13 cellular contexts compared by ENCODE assay signal in genomic region chr1:224745924-224746323, GRCh38.
DNase-seq lines count a peak whose midpoint lies in the region; ATAC-seq and TF ChIP-seq lines count a peak whose summit lies in the region.
"Had no signal": no experiment of that assay in that cellular context is flagged by ENCODE, and none has a peak within 500 bp of the region (broad histone marks: within the 10 kb centered on the region; RNA-seq: fewer than 3 reads in every experiment).

No MANE protein-coding gene starts in this region.

- peak overlapping the region; percentile 58 for H3K9ac ChIP-seq in KMS-11
- H3K9ac ChIP-seq: parathyroid adenoma had no signal

- H2AFZ ChIP-seq in KMS-11 (ENCODE audit: low read depth), result peak overlapping the region; percentile 26; the same call in 1 of the 2 replicates
- H2AFZ ChIP-seq: parathyroid adenoma had no signal

- no peaks in the 10 kb centered on the region for H3K27me3 ChIP-seq in KMS-11 (ENCODE audit: insufficient read depth, low read depth)
- H3K27me3 ChIP-seq: esophagus muscularis mucosa had no signal

- H4K20me1 ChIP-seq in KMS-11 (ENCODE audit: insufficient read depth), result no peaks in the 10 kb centered on the region

- peaks cover 97% of the 10 kb centered on the region for H3K4me1 ChIP-seq in KMS-11 (ENCODE audit: low read depth, poor library complexity, severe bottlenecking)
- H3K4me1 ChIP-seq: parathyroid adenoma had no signal

- peaks cover 3% of the 10 kb centered on the region for H3K4me1 Mint-ChIP-seq in T-helper 2 cell treated with Interferon-gamma antibody and Interleukin-4, amounts not matched to agents 5 μg/mL and 100 μg/mL, for 36 hours (ENCODE audit: low read depth)
- peaks cover 10% of the 10 kb centered on the region for H3K4me1 Mint-ChIP-seq in activated CD4-positive, alpha-beta T cell treated with anti-CD3 and anti-CD28 coated beads, Interleukin-2, amount 10 ng/mL, durations not matched to agents 24 days and 14 days

- intact Hi-C loops in activated CD4-positive, alpha-beta T cell treated with anti-CD3 and anti-CD28 coated beads, Interleukin-2, amount 10 ng/mL, durations not matched to agents 24 days and 14 days (cut with micrococcal nuclease), result no loop called here

- H3K27ac Mint-ChIP-seq in T-helper 2 cell treated with Interferon-gamma antibody and Interleukin-4, amounts not matched to agents 5 μg/mL and 100 μg/mL, for 36 hours, result no peak overlapping the region
- no peak overlapping the region for H3K27ac Mint-ChIP-seq in activated CD4-positive, alpha-beta T cell treated with anti-CD3 and anti-CD28 coated beads, Interleukin-2, amount 10 ng/mL, durations not matched to agents 24 days and 14 days

- H3K27ac ChIP-seq in KMS-11, result peak overlapping the region; percentile 94
- H3K27ac ChIP-seq: esophagus muscularis mucosa, parathyroid adenoma had no signal

- no peaks in the 10 kb centered on the region for H3K36me3 Mint-ChIP-seq in T-helper 2 cell treated with Interferon-gamma antibody and Interleukin-4, amounts not matched to agents 5 μg/mL and 100 μg/mL, for 36 hours (ENCODE audit: low read depth)
- no peaks in the 10 kb centered on the region for H3K36me3 Mint-ChIP-seq in activated CD4-positive, alpha-beta T cell treated with anti-CD3 and anti-CD28 coated beads, Interleukin-2, amount 10 ng/mL, durations not matched to agents 24 days and 14 days (ENCODE audit: low read depth)

- H3K4me3 ChIP-seq in KMS-11 (IDR thresholded peaks at IDR 0.05; ENCODE audit: insufficient read depth, low read depth, low read length), result no peak overlapping the region
- H3K4me3 ChIP-seq: esophagus muscularis mucosa had no signal

- no peak overlapping the region for H3K4me3 Mint-ChIP-seq in T-helper 2 cell treated with Interferon-gamma antibody and Interleukin-4, amounts not matched to agents 5 μg/mL and 100 μg/mL, for 36 hours
- no peak overlapping the region for H3K4me3 Mint-ChIP-seq in activated CD4-positive, alpha-beta T cell treated with anti-CD3 and anti-CD28 coated beads, Interleukin-2, amount 10 ng/mL, durations not matched to agents 24 days and 14 days

- H3K27me3 Mint-ChIP-seq in T-helper 2 cell treated with Interferon-gamma antibody and Interleukin-4, amounts not matched to agents 5 μg/mL and 100 μg/mL, for 36 hours (ENCODE audit: low read depth), result peaks cover 3% of the 10 kb centered on the region
- H3K27me3 Mint-ChIP-seq in activated CD4-positive, alpha-beta T cell treated with anti-CD3 and anti-CD28 coated beads, Interleukin-2, amount 10 ng/mL, durations not matched to agents 24 days and 14 days, result peaks cover 6% of the 10 kb centered on the region

- no peak for DNase-seq in NCI-H446 (lab: John Stamatoyannopoulos, UW)
- no peak for DNase-seq in T-helper 2 cell treated with Interferon-gamma antibody and Interleukin-4, amounts not matched to agents 5 μg/mL and 100 μg/mL, for 36 hours (ENCODE audit: low spot score)
- no peak for DNase-seq in activated CD4-positive, alpha-beta T cell treated with anti-CD3 and anti-CD28 coated beads, Interleukin-2, amount 10 ng/mL, durations not matched to agents 24 days and 14 days
- DNase-seq: activated naive CD4-positive, alpha-beta T cell treated with anti-CD3 and anti-CD28 coated beads, Interleukin-2, amount 50 U/mL, for 16 hours; mesendoderm; stimulated activated CD4-positive, alpha-beta T cell treated with anti-CD3 and anti-CD28 coated beads, Interleukin-15, amount 100 ng/mL, for 24 hours had no signal

- ATAC-seq in GM18498 (IDR thresholded peaks at IDR 0.05; ENCODE audit: unreplicated experiment) (peak; percentile 37), GM19395 (IDR thresholded peaks at IDR 0.05; ENCODE audit: unreplicated experiment) (peak; percentile 71), HG02798 (IDR thresholded peaks at IDR 0.05; ENCODE audit: poor library complexity, unreplicated experiment) (peak; percentile 56), HG03460 (IDR thresholded peaks at IDR 0.05; ENCODE audit: unreplicated experiment) (no peak)

- H3K36me3 ChIP-seq in KMS-11 (ENCODE audit: insufficient read depth), result no peaks in the 10 kb centered on the region
- H3K36me3 ChIP-seq: esophagus muscularis mucosa had no signal

- TF ChIP-seq CTCF in KMS-11 (conservative IDR thresholded peaks at IDR 0.05; ENCODE audit: low read depth, low read length), result no peak

- no peaks in the 10 kb centered on the region for H3K79me2 ChIP-seq in KMS-11 (ENCODE audit: insufficient read depth, low read depth)
- H3K79me2 ChIP-seq: parathyroid adenoma had no signal

- no peaks in the 10 kb centered on the region for H3K9me3 Mint-ChIP-seq in T-helper 2 cell treated with Interferon-gamma antibody and Interleukin-4, amounts not matched to agents 5 μg/mL and 100 μg/mL, for 36 hours
- no peaks in the 10 kb centered on the region for H3K9me3 Mint-ChIP-seq in activated CD4-positive, alpha-beta T cell treated with anti-CD3 and anti-CD28 coated beads, Interleukin-2, amount 10 ng/mL, durations not matched to agents 24 days and 14 days

- H3K4me2 ChIP-seq in KMS-11, result peak overlapping the region; percentile 95
